ENCODE assay signal across 8 cellular contexts in the genomic region with DNA sequence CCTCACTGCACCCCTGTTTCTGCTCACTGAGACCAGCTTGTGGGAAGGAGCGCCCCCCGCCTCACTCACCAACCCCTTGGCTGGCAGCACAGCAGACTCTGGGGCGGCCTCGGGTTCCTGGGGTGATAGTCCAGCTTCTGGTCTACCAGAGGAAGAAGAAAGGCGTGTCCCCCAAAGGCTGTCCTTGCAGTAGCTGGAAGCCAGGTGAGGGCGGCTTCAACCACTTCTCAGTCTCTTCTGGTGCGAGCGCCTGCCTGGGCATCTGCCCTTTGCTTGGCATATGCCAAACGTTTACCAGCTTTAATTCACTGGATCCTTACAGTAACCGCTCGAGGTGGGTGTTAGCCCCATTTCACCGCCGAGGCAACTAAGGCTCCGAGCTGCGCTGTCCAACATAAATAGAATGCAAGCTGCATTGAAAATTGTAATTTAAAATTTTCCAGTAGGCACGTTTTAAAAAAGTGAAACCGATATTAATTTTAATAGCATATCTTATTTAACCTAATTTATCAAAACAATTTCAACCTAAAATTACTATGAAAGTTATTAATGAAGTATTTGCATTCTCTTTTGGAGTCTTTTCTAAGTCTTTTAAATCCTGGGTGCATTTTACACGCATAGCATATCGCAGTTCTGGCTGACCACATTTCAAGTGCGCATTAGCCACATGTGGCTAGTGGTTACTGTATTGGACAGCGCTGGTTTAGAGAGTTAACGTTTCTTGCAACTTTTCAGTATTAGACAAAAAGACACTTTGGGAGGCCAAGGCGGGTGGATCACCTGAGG. TPM values are rescaled to one million over a fixed set of nuclear protein-coding genes. Genes with fewer than 3 reads are reported as not detected.
A peak's percentile ranks its signal among the peaks of the same experiment; 100 is the strongest.
DNase-seq lines count a peak whose midpoint lies in the region; ATAC-seq and TF ChIP-seq lines count a peak whose summit lies in the region.

No MANE protein-coding gene starts in this region.

- H3K79me2 ChIP-seq in SU-DHL-6 (ENCODE audit: insufficient read depth, low read length) = no peaks in the 10 kb centered on the region; the same call in 1 of the 2 replicates

- H3K9me3 Mint-ChIP-seq in effector memory CD8-positive, alpha-beta T cell = no peaks in the 10 kb centered on the region

- H3K36me3 ChIP-seq in HUES48 (ENCODE audit: control insufficient read depth, insufficient read depth, low read length) = no peaks in the 10 kb centered on the region
- no peaks in the 10 kb centered on the region for H3K36me3 ChIP-seq in SU-DHL-6 (ENCODE audit: low read length)
- no peaks in the 10 kb centered on the region for H3K36me3 ChIP-seq in mucosa of descending colon (ENCODE audit: low read depth)
- no peaks in the 10 kb centered on the region for H3K36me3 ChIP-seq in uterus

- H3K27ac ChIP-seq in HUES48 (ENCODE audit: low read depth, low read length) (peak overlapping the region; percentile 91), SU-DHL-6 (ENCODE audit: low read depth, low read length) (peak overlapping the region; percentile 76), uterus (peak overlapping the region; percentile 89 to 95)

- peaks cover 19 to 24% of the 10 kb centered on the region in 2 donors for H3K4me1 Mint-ChIP-seq in effector memory CD8-positive, alpha-beta T cell (ENCODE audit: low read depth in 2 of 2)

- H4K20me1 ChIP-seq in SU-DHL-6 (ENCODE audit: low read depth, low read length) = no peaks in the 10 kb centered on the region

- H3K27me3 Mint-ChIP-seq in effector memory CD8-positive, alpha-beta T cell = no peaks in the 10 kb centered on the region

- TF ChIP-seq CTCF in SU-DHL-6 (IDR thresholded peaks at IDR 0.05; ENCODE audit: insufficient read depth, low read length, poor library complexity, severe bottlenecking) (no peak), mucosa of descending colon (IDR thresholded peaks at IDR 0.05) (no peak), uterus (IDR thresholded peaks at IDR 0.05) (no peak)

- H3K4me2 ChIP-seq in SU-DHL-6 (ENCODE audit: low read depth, low read length, poor library complexity, severe bottlenecking) = peak overlapping the region; percentile 93

- peaks cover 58% of the 10 kb centered on the region for H3K36me3 Mint-ChIP-seq in effector memory CD8-positive, alpha-beta T cell (ENCODE audit: insufficient read depth)

- no peaks in the 10 kb centered on the region for H3K9me3 ChIP-seq in HUES48 (ENCODE audit: control insufficient read depth, insufficient read depth, low read length)
- no peaks in the 10 kb centered on the region for H3K9me3 ChIP-seq in SU-DHL-6 (ENCODE audit: insufficient read depth, low read length)
- H3K9me3 ChIP-seq in mucosa of descending colon = no peaks in the 10 kb centered on the region
- H3K9me3 ChIP-seq in uterus = no peaks in the 10 kb centered on the region

- intact Hi-C loops in mucosa of descending colon (cut with DNase I, micrococcal nuclease) (no loop called here), uterus (cut with DNase I; ENCODE audit: low total_unique reads) (loop anchor here (10.0 kb wide), 1 partner anchor 62 kb away; a partner anchor contains a TSS)

- H3K27me3 ChIP-seq in HUES48 (ENCODE audit: control insufficient read depth, insufficient read depth, low read length) (no peaks in the 10 kb centered on the region), SU-DHL-6 (ENCODE audit: low read length) (no peaks in the 10 kb centered on the region), uterus (no peaks in the 10 kb centered on the region)

- H3K4me3 ChIP-seq in HUES48 (ENCODE audit: low read depth, low read length) (peak overlapping the region; percentile 92), SU-DHL-6 (ENCODE audit: insufficient read depth, low read length, poor library complexity, severe bottlenecking) (peak overlapping the region; percentile 81), mucosa of descending colon (peak overlapping the region; percentile 67), uterus (peak overlapping the region; percentile 69 to 82)

- H2AFZ ChIP-seq in SU-DHL-6 (ENCODE audit: low read depth, low read length, severe bottlenecking) = peak overlapping the region; percentile 92

- peak overlapping the region; percentile 81 to 94 for H3K4me3 Mint-ChIP-seq in effector memory CD8-positive, alpha-beta T cell

- no peaks in the 10 kb centered on the region for H3K9me2 ChIP-seq in SU-DHL-6 (replicated peaks; ENCODE audit: insufficient read depth, low read length)

- H3K27ac Mint-ChIP-seq in effector memory CD8-positive, alpha-beta T cell = peak overlapping the region; percentile 99

- peak; percentile 55 to 65 for DNase-seq in NCI-H526 (lab: John Stamatoyannopoulos, UW)
- DNase-seq in NCI-H526 treated with DMSO at 0.1 percent for 48 hours (lab: John Stamatoyannopoulos, UW) = no peak
- DNase-seq in effector memory CD8-positive, alpha-beta T cell = peak in 2 of 3 experiments; percentile 3 to 4
- peak; percentile 77 to 83 (median 81) for DNase-seq in mucosa of descending colon
- DNase-seq in uterus = peak in 1 of 2 donors; percentile 49

- peak; percentile 22 for ATAC-seq in GM21576 (IDR thresholded peaks at IDR 0.05; ENCODE audit: unreplicated experiment)
- ATAC-seq in effector memory CD8-positive, alpha-beta T cell (replicated peaks) = peak; percentile 3
- peak; percentile 65 for ATAC-seq in mucosa of descending colon

- H3F3A ChIP-seq in SU-DHL-6 (ENCODE audit: insufficient read depth) = peaks cover 22% of the 10 kb centered on the region

- H3K9ac ChIP-seq in HUES48 (ENCODE audit: low read depth, low read length) (peak overlapping the region; percentile 86), SU-DHL-6 (ENCODE audit: low read length) (peak overlapping the region; percentile 70)

- TF ChIP-seq POLR2A in uterus (IDR thresholded peaks at IDR 0.05) = no peak

- H3K4me1 ChIP-seq in HUES48 (ENCODE audit: control insufficient read depth, insufficient read depth, low read length) = no peaks in the 10 kb centered on the region
- peaks cover 26% of the 10 kb centered on the region for H3K4me1 ChIP-seq in mucosa of descending colon (ENCODE audit: low read depth)
- no peaks in the 10 kb centered on the region for H3K4me1 ChIP-seq in uterus

RNA-seq across cellular contexts. Expression of a gene that starts 0.9 kb away (rescaled TPM):
- total RNA-seq in mucosa of descending colon = 100 to 1,000 TPM in 2 of 3 donors, 10 to 100 TPM in 1; 98.1 to 152 (median 142) TPM
- 10 to 100 TPM; 12.4 to 82.2 (median 36.7) TPM for total RNA-seq in uterus

Comparison
In these comparisons a context has a peak if more than half of its experiments do, and no peak if none do; other contexts are left out.
1. ATAC-seq: peak in every context shown above with its lines; median percentile 65 in mucosa of descending colon; 22 in GM21576; 3 in effector memory CD8-positive, alpha-beta T cell.